In the genomic region with DNA sequence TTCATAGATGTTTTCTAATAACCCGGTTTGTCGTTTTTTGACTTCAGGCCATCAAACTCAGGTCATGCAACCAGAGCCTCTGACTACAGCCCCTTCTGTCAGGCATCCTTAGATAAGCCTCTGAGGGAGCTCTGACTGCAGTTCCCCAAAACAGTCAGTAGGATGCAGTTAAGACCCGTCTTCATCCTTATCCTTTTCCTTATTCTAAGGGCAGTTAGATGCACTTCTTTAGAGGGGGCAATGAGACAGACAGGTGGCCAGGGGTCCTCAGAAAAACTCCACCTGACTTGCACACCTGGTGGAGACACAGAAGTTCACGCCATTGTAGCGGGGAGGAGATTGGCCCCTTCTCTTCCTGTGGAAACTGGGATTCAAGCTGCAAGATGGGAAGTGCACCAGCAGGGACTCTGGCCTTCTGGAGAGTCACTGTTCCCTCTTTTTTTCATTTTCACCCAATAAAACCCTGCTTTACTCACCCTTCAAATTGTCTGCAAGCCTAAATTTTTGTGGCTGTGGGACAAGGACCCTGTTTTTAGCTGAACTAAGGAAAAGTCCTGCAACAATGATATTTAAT, we compare ENCODE assay signal across 9 cellular contexts.
A peak's percentile ranks its signal among the peaks of the same experiment; 100 is the strongest.
DNase-seq lines count a peak whose midpoint lies in the region; ATAC-seq and TF ChIP-seq lines count a peak whose summit lies in the region.
"Had no signal": no experiment of that assay in that cellular context is flagged by ENCODE, and none has a peak within 500 bp of the region (broad histone marks: within the 10 kb centered on the region; RNA-seq: fewer than 3 reads in every experiment).

No MANE protein-coding gene starts in this region.

- H3K36me3 Mint-ChIP-seq in osteocyte (ENCODE audit: unreplicated experiment): no peaks in the 10 kb centered on the region

- no peak overlapping the region for H3K4me3 ChIP-seq in cardiac fibroblast (replicated peaks in 1 of 2; ENCODE audit: low read depth in 2 of 2, low read length in 2 of 2)

- TF ChIP-seq RAD21 in Ishikawa (IDR thresholded peaks at IDR 0.05; ENCODE audit: low read depth): 0 out of 2 replicates have a peak, but pooled peaks have one; percentile 24

- H3K9me3 Mint-ChIP-seq in osteocyte (ENCODE audit: unreplicated experiment): no peaks in the 10 kb centered on the region

- DNase-seq in cardiac fibroblast (ENCODE audit: low read depth in 2 of 2): peak; percentile 26 to 64
- DNase-seq in osteocyte (ENCODE audit: extremely low spot score, unreplicated experiment): no peak
- no peak for DNase-seq in NCI-H1417 (lab: John Stamatoyannopoulos, UW)
- DNase-seq in activated CD8-positive, alpha-beta memory T cell treated with anti-CD3 and anti-CD28 coated beads, Interleukin-2, amount 50 U/mL, for 4 hours: no peak
- DNase-seq: caudate nucleus, posterior cingulate gyrus had no signal

- TF ChIP-seq CTCF in cardiac fibroblast (IDR thresholded peaks at IDR 0.05; ENCODE audit: low read depth, low read length) (peak; percentile 61), osteocyte (IDR thresholded peaks at IDR 0.05) (peak; percentile 50)

- H3K4me1 Mint-ChIP-seq in osteocyte (ENCODE audit: unreplicated experiment): no peaks in the 10 kb centered on the region

- ATAC-seq in GM18861 (IDR thresholded peaks at IDR 0.05; ENCODE audit: unreplicated experiment) (peak; percentile 84), HG03025 (IDR thresholded peaks at IDR 0.05; ENCODE audit: low FRiP score, unreplicated experiment) (no peak)

- no peaks in the 10 kb centered on the region for H3K27me3 Mint-ChIP-seq in osteocyte (ENCODE audit: unreplicated experiment)

- no peak for TF ChIP-seq EP300 in Ishikawa (IDR thresholded peaks at IDR 0.05; ENCODE audit: borderline replicate concordance)

- no peak overlapping the region for H3K27ac Mint-ChIP-seq in osteocyte (ENCODE audit: unreplicated experiment)

- no peak overlapping the region for H3K4me3 Mint-ChIP-seq in osteocyte (ENCODE audit: unreplicated experiment)

TF ChIP-seq in Ishikawa, 13 proteins besides CTCF, POLR2A, EP300 and RAD21:
- TF ChIP-seq TEAD4 (IDR thresholded peaks at IDR 0.05) (no peak), CREB1 (IDR thresholded peaks at IDR 0.05; ENCODE audit: low read depth) (no peak), NFIC (IDR thresholded peaks at IDR 0.05) (no peak), ZBTB7A (IDR thresholded peaks at IDR 0.05; ENCODE audit: low read depth) (no peak), FOXM1 (IDR thresholded peaks at IDR 0.05; ENCODE audit: borderline replicate concordance, low read depth) (no peak), TCF12 (IDR thresholded peaks at IDR 0.05; ENCODE audit: low read depth) (no peak), TAF1 (IDR thresholded peaks at IDR 0.05; ENCODE audit: low read depth) (no peak), EGR1 (IDR thresholded peaks at IDR 0.05) (no peak), YY1 (IDR thresholded peaks at IDR 0.05; ENCODE audit: low read depth) (no peak)
- TF ChIP-seq, protein P1, sequence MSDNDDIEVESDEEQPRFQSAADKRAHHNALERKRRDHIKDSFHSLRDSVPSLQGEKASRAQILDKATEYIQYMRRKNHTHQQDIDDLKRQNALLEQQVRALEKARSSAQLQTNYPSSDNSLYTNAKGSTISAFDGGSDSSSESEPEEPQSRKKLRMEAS (IDR thresholded peaks at IDR 0.05): no peak
- TF ChIP-seq, protein P2, sequence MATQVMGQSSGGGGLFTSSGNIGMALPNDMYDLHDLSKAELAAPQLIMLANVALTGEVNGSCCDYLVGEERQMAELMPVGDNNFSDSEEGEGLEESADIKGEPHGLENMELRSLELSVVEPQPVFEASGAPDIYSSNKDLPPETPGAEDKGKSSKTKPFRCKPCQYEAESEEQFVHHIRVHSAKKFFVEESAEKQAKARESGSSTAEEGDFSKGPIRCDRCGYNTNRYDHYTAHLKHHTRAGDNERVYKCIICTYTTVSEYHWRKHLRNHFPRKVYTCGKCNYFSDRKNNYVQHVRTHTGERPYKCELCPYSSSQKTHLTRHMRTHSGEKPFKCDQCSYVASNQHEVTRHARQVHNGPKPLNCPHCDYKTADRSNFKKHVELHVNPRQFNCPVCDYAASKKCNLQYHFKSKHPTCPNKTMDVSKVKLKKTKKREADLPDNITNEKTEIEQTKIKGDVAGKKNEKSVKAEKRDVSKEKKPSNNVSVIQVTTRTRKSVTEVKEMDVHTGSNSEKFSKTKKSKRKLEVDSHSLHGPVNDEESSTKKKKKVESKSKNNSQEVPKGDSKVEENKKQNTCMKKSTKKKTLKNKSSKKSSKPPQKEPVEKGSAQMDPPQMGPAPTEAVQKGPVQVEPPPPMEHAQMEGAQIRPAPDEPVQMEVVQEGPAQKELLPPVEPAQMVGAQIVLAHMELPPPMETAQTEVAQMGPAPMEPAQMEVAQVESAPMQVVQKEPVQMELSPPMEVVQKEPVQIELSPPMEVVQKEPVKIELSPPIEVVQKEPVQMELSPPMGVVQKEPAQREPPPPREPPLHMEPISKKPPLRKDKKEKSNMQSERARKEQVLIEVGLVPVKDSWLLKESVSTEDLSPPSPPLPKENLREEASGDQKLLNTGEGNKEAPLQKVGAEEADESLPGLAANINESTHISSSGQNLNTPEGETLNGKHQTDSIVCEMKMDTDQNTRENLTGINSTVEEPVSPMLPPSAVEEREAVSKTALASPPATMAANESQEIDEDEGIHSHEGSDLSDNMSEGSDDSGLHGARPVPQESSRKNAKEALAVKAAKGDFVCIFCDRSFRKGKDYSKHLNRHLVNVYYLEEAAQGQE (IDR thresholded peaks at IDR 0.05; ENCODE audit: low read depth): no peak

Comparison
In these comparisons a context has a peak if more than half of its experiments do, and no peak if none do; other contexts are left out.
1. DNase-seq: peak in cardiac fibroblast (2 of 2); none in osteocyte (single experiment), NCI-H1417 (0 of 3) and activated CD8-positive, alpha-beta memory T cell treated with anti-CD3 and anti-CD28 coated beads, Interleukin-2, amount 50 U/mL, for 4 hours (single experiment).